ENCODE assay signal across 1 cellular context in genomic region chr9:112078432-112078831, GRCh38.
TF ChIP-seq lines count a peak whose summit lies in the region.

No MANE protein-coding gene starts in this region.

TF ChIP-seq in GM12878, 131 proteins besides CTCF, POLR2A, EP300 and RAD21 (continued from another document):
- TF ChIP-seq ZBTB40 (IDR thresholded peaks at IDR 0.05; ENCODE audit: borderline replicate concordance) (peak; percentile 15; the same call in 1 of the 2 replicates), JUND (IDR thresholded peaks at IDR 0.05; ENCODE audit: low read depth, low read length) (no peak), BMI1 (IDR thresholded peaks at IDR 0.05; ENCODE audit: borderline replicate concordance) (no peak), KLF5 (IDR thresholded peaks at IDR 0.05; ENCODE audit: partially characterized antibody) (no peak), POLR2AphosphoS2 (IDR thresholded peaks at IDR 0.05; ENCODE audit: low read depth, low read length) (no peak), ZBED1 (IDR thresholded peaks at IDR 0.05; ENCODE audit: borderline replicate concordance) (no peak; the same call in 1 of the 2 replicates), IRF4 (IDR thresholded peaks at IDR 0.05; ENCODE audit: low read depth, low read length) (peak; percentile 91), CBFB (IDR thresholded peaks at IDR 0.05; ENCODE audit: low read depth) (no peak), TCF3 (IDR thresholded peaks at IDR 0.05; ENCODE audit: borderline replicate concordance, insufficient read depth, low read depth, low read length) (0 out of 2 replicates have a peak, but pooled peaks have one; percentile 34), BRCA1 (IDR thresholded peaks at IDR 0.05; ENCODE audit: low read depth, low read length) (no peak), ATF7 (IDR thresholded peaks at IDR 0.05; ENCODE audit: low read depth) (peak; percentile 46), PAX5 (IDR thresholded peaks at IDR 0.05; ENCODE audit: borderline replicate concordance, low read depth, low read length) (0 out of 2 replicates have a peak, but pooled peaks have one; percentile 14), POLR2AphosphoS5 (IDR thresholded peaks at IDR 0.05; ENCODE audit: low read length) (no peak), HDAC2 (IDR thresholded peaks at IDR 0.05) (no peak), CHD1 (IDR thresholded peaks at IDR 0.05; ENCODE audit: low read depth, low read length) (no peak), REST (IDR thresholded peaks at IDR 0.05; ENCODE audit: low read depth, low read length) (no peak), HDAC6 (IDR thresholded peaks at IDR 0.05; ENCODE audit: unreplicated experiment) (no peak), IKZF2 (IDR thresholded peaks at IDR 0.05) (peak; percentile 93 to 94), MLLT1 (IDR thresholded peaks at IDR 0.05) (no peak), MEF2A (IDR thresholded peaks at IDR 0.05; ENCODE audit: insufficient read depth, low read depth, low read length) (no peak), WRNIP1 (IDR thresholded peaks at IDR 0.05; ENCODE audit: borderline replicate concordance, low read depth, low read length) (no peak), TBL1XR1 (IDR thresholded peaks at IDR 0.05; ENCODE audit: low read depth, low read length) (0 out of 2 replicates have a peak, but pooled peaks have one; percentile 27), BHLHE40 (IDR thresholded peaks at IDR 0.05; ENCODE audit: borderline replicate concordance in 1 of 2, low read depth in 2 of 2, low read length in 1 of 2) (peak; percentile 29 to 39; a peak in 2 of 4 replicates), ETV6 (conservative IDR thresholded peaks at IDR 0.05 in 1 of 2, IDR thresholded peaks at IDR 0.05 in 1 of 2; ENCODE audit: borderline replicate concordance in 1 of 2, low read depth in 1 of 2) (peak in 1 of 2 experiments; percentile 83; a peak in 2 of 4 replicates), KDM1A (IDR thresholded peaks at IDR 0.05; ENCODE audit: borderline replicate concordance) (no peak), IKZF1 (conservative IDR thresholded peaks at IDR 0.05) (peak; percentile 90), PKNOX1 (IDR thresholded peaks at IDR 0.05) (peak; percentile 32), SMAD5 (IDR thresholded peaks at IDR 0.05; ENCODE audit: low read depth) (no peak), TCF7 (IDR thresholded peaks at IDR 0.05; ENCODE audit: borderline replicate concordance) (no peak)
